Comparison of ENCODE assay signal across 23 cellular contexts in genomic region chr20:6502219-6502618, GRCh38.
DNase-seq lines count a peak whose midpoint lies in the region; ATAC-seq, FAIRE-seq and TF ChIP-seq lines count a peak whose summit lies in the region.
"Had no signal": no experiment of that assay in that cellular context is flagged by ENCODE, and none has a peak within 500 bp of the region (broad histone marks: within the 10 kb centered on the region; RNA-seq: fewer than 3 reads in every experiment).

No MANE protein-coding gene starts in this region.

- H3K79me2 ChIP-seq in PC-3 (ENCODE audit: low read length), result no peaks in the 10 kb centered on the region

- no peaks in the 10 kb centered on the region for H3K9me2 ChIP-seq in PC-3 (replicated peaks; ENCODE audit: low read length)

- H3K9me3 ChIP-seq in cardiac muscle cell (ENCODE audit: low read depth), result no peaks in the 10 kb centered on the region
- H3K9me3 ChIP-seq in left ventricle myocardium inferior (replicated peaks), result peaks cover 8% of the 10 kb centered on the region
- H3K9me3 ChIP-seq in PC-3 (ENCODE audit: low read length), result no peaks in the 10 kb centered on the region
- H3K9me3 ChIP-seq in mesodermal cell (ENCODE audit: control insufficient read depth, low read length), result no peaks in the 10 kb centered on the region
- H3K9me3 ChIP-seq: BLaER1, SJSA1 had no signal

- WGBS in mesodermal cell (ENCODE audit: insufficient coverage in 2 of 2), 2 experiments, result no CpG with 5 or more reads among the region's 2 CpGs

- DNase-seq in cardiac muscle cell (ENCODE audit: low read depth in 1 of 2, low spot score in 1 of 2), result peak; percentile 40 to 61
- DNase-seq in left ventricle myocardium inferior, result no peak
- DNase-seq in PC-3, result no peak
- DNase-seq in bronchial epithelial cell (ENCODE audit: low read depth), result no peak
- no peak for DNase-seq in dedifferentiated amniotic fluid mesenchymal stem cell (ENCODE audit: extremely low spot score)
- no peak for DNase-seq in GM03348 (ENCODE audit: low spot score)
- no peak for DNase-seq in anterior cingulate cortex (lab: John Stamatoyannopoulos, UW)
- DNase-seq: CD4-positive, CD25-positive, alpha-beta regulatory T cell; HCEC 1CT; NCI-H1048; NCI-H1417; NCI-H1694; NCI-H2081; NCI-H2227 treated with DMSO at 0.1 percent for 48 hours; NCI-H526 treated with DMSO at 0.1 percent for 48 hours; OCI-M1 had no signal

- POLR2A ChIA-PET in PC-3 (lab: Charles Lee; ENCODE audit: unreplicated experiment), result no interaction called here

- H2AFZ ChIP-seq in PC-3 (ENCODE audit: low read length), result 0 out of 2 replicates have a peak overlapping the region, but pooled peaks have one; percentile 10

- ATAC-seq in PC-3, result no peak

- CTCF ChIA-PET in PC-3 (lab: Charles Lee), result no interaction called here

- no peak overlapping the region for H3K4me2 ChIP-seq in PC-3 (ENCODE audit: low read length)
- H3K4me2 ChIP-seq: BLaER1, KMS-11 had no signal

- TF ChIP-seq CTCF in cardiac muscle cell (IDR thresholded peaks at IDR 0.05; ENCODE audit: low read depth, low read length) (no peak), left ventricle myocardium inferior (IDR thresholded peaks at IDR 0.05; ENCODE audit: borderline replicate concordance) (no peak), PC-3 (conservative IDR thresholded peaks at IDR 0.05; ENCODE audit: low read depth, low read length) (no peak), bronchial epithelial cell (IDR thresholded peaks at IDR 0.05; ENCODE audit: insufficient read depth, low read length, severe bottlenecking) (no peak)

- H3K9ac ChIP-seq in PC-3 (ENCODE audit: low read length), result no peak overlapping the region
- H3K9ac ChIP-seq: BLaER1, KMS-11 had no signal

- no peaks in the 10 kb centered on the region for H3K27me3 ChIP-seq in cardiac muscle cell
- H3K27me3 ChIP-seq in left ventricle myocardium inferior (ENCODE audit: low read depth), result no peaks in the 10 kb centered on the region
- no peaks in the 10 kb centered on the region for H3K27me3 ChIP-seq in PC-3 (ENCODE audit: low read length)
- H3K27me3 ChIP-seq in bronchial epithelial cell (ENCODE audit: control insufficient read depth, insufficient read depth, low read length), result no peaks in the 10 kb centered on the region
- H3K27me3 ChIP-seq: BLaER1, SJSA1 had no signal

- H3K27ac ChIP-seq in cardiac muscle cell (peak overlapping the region; percentile 87), left ventricle myocardium inferior (replicated peaks) (no peak overlapping the region), PC-3 (ENCODE audit: low read length) (peak overlapping the region; percentile 83), mesodermal cell (ENCODE audit: low read depth, low read length, severe bottlenecking) (peak overlapping the region; percentile 29)
- H3K27ac ChIP-seq: BLaER1, KMS-11, SJSA1 had no signal

- H3F3A ChIP-seq in PC-3 (ENCODE audit: low read length, unreplicated experiment), result no peaks in the 10 kb centered on the region

- peak; percentile 36 for FAIRE-seq in bronchial epithelial cell (lab: Jason Lieb, UNC)
- FAIRE-seq: A204.1, D721Med, H1 had no signal

- H3K4me1 ChIP-seq in cardiac muscle cell (ENCODE audit: low read depth), result peaks cover 30% of the 10 kb centered on the region
- H3K4me1 ChIP-seq in left ventricle myocardium inferior, result no peaks in the 10 kb centered on the region
- H3K4me1 ChIP-seq in PC-3 (ENCODE audit: insufficient read depth, low read length), result peaks cover 20% of the 10 kb centered on the region
- H3K4me1 ChIP-seq in mesodermal cell (ENCODE audit: control insufficient read depth, insufficient read depth, low read length, poor library complexity, severe bottlenecking), result peaks cover 28% of the 10 kb centered on the region
- H3K4me1 ChIP-seq: BLaER1 had no signal

- no peaks in the 10 kb centered on the region for H4K20me1 ChIP-seq in PC-3 (ENCODE audit: low read length)
- H4K20me1 ChIP-seq: BLaER1 had no signal

- BruUV-seq in PC-3 (replicated peaks; lab: Mats Ljungman, UMichigan), result no TSS peak

- H3K4me3 ChIP-seq in cardiac muscle cell, result no peak overlapping the region
- H3K4me3 ChIP-seq in left ventricle myocardium inferior, result no peak overlapping the region
- no peak overlapping the region for H3K4me3 ChIP-seq in PC-3 (ENCODE audit: low read length)
- H3K4me3 ChIP-seq in bronchial epithelial cell (ENCODE audit: low read depth, low read length), result no peak overlapping the region
- no peak overlapping the region for H3K4me3 ChIP-seq in mesodermal cell (ENCODE audit: extremely low read depth, insufficient read depth, low read length, poor library complexity, severe bottlenecking)
- H3K4me3 ChIP-seq: BLaER1, SJSA1 had no signal

- H3K36me3 ChIP-seq in cardiac muscle cell (no peaks in the 10 kb centered on the region), left ventricle myocardium inferior (no peaks in the 10 kb centered on the region), PC-3 (ENCODE audit: low read depth, low read length) (no peaks in the 10 kb centered on the region), bronchial epithelial cell (ENCODE audit: control insufficient read depth, insufficient read depth, low read length) (no peaks in the 10 kb centered on the region), mesodermal cell (ENCODE audit: control insufficient read depth, insufficient read depth, low read length) (no peaks in the 10 kb centered on the region)
- H3K36me3 ChIP-seq: BLaER1, SJSA1 had no signal

- intact Hi-C loops in left ventricle myocardium inferior (cut with micrococcal nuclease), result no loop called here
- intact Hi-C loops in PC-3 (cut with micrococcal nuclease), result no loop called here

Comparison
In these comparisons a context has a peak if more than half of its experiments do, and no peak if none do; other contexts are left out.
1. DNase-seq: peak in cardiac muscle cell (2 of 2); none in left ventricle myocardium inferior (single experiment), PC-3 (single experiment), bronchial epithelial cell (single experiment), dedifferentiated amniotic fluid mesenchymal stem cell (single experiment), GM03348 (single experiment) and anterior cingulate cortex (0 of 58).